9 cellular contexts compared by ENCODE assay signal in the genomic region with DNA sequence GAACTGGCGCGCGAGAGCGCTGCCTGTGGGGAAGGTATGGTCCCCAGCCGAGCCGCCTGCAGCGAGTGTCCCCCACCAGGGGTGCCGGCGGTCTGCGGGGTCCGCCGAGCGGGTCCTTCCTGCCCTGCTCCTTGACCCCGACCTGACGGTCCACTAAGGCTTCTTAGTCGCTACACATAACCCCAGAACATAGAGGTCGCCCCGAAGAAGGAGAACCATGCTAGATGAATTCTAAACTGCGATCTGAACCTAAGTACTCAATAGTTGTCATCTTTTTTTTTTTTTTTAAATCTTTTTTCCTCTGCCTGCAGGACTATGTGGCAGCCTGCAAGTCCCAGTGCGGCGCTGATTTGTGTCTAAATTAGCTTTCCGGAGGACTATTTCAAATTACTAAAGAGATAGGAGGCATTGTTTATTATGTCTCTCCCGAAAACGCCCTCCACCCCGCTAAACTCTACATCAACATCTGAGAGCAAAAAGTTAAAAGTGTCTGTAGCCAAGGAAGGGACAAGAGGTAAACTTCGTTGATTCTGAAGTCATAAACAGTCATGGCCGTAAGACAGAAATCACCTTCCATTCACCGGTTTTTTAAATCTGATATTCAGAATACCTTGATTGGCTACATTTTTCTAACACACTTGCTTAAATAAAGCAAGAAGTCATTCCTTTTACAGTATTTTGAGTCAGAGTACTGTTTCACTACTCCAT. TPM values are rescaled to one million over a fixed set of nuclear protein-coding genes. Genes with fewer than 3 reads are reported as not detected.
A peak's percentile ranks its signal among the peaks of the same experiment; 100 is the strongest.
DNase-seq lines count a peak whose midpoint lies in the region; ATAC-seq lines count a peak whose summit lies in the region.
"Had no signal": no experiment of that assay in that cellular context is flagged by ENCODE, and none has a peak within 500 bp of the region (broad histone marks: within the 10 kb centered on the region; RNA-seq: fewer than 3 reads in every experiment).

No MANE protein-coding gene starts in this region.

- peak overlapping the region; percentile 97 for H3K4me3 ChIP-seq in CD8-positive, alpha-beta memory T cell (ENCODE audit: low read length)
- peak overlapping the region; percentile 98 for H3K4me3 ChIP-seq in iPS-18a (ENCODE audit: low read length)

- H3K36me3 ChIP-seq in CD8-positive, alpha-beta memory T cell (ENCODE audit: insufficient read depth, low read length): no peaks in the 10 kb centered on the region
- no peaks in the 10 kb centered on the region for H3K36me3 ChIP-seq in iPS-18a (ENCODE audit: control insufficient read depth, low read depth, low read length)

- H3K9me3 Mint-ChIP-seq in CD8-positive, alpha-beta memory T cell: no peaks in the 10 kb centered on the region
- H3K9me3 Mint-ChIP-seq in activated naive CD8-positive, alpha-beta T cell (ENCODE audit: low read depth): no peaks in the 10 kb centered on the region

- H3K36me3 Mint-ChIP-seq in CD8-positive, alpha-beta memory T cell: peaks cover 0 to 7% (median 0%) of the 10 kb centered on the region in 3 donors
- H3K36me3 Mint-ChIP-seq in activated naive CD8-positive, alpha-beta T cell: no peaks in the 10 kb centered on the region

- POLR2A ChIA-PET in CD8-positive, alpha-beta memory T cell (lab: Charles Lee): interaction anchor here (0.6 to 1.8 kb wide), 6 partner anchors 72 to 516 kb away, joined by 3 to 15 read pairs (median 4); a partner anchor contains a TSS

- no peaks in the 10 kb centered on the region for H3K27me3 ChIP-seq in CD8-positive, alpha-beta memory T cell (ENCODE audit: insufficient read depth, low read length, poor library complexity, severe bottlenecking)
- H3K27me3 ChIP-seq in iPS-18a (ENCODE audit: control insufficient read depth, insufficient read depth, low read length): no peaks in the 10 kb centered on the region

- H3K27ac ChIP-seq in CD8-positive, alpha-beta memory T cell (ENCODE audit: low read depth, low read length): peak overlapping the region; percentile 100
- peak overlapping the region; percentile 86 for H3K27ac ChIP-seq in iPS-18a (ENCODE audit: low read length)

- H3K4me1 ChIP-seq in CD8-positive, alpha-beta memory T cell (ENCODE audit: insufficient read depth, low read length): peaks cover 12% of the 10 kb centered on the region
- no peaks in the 10 kb centered on the region for H3K4me1 ChIP-seq in iPS-18a (ENCODE audit: control insufficient read depth, low read depth, low read length)

- H3K9me3 ChIP-seq in CD8-positive, alpha-beta memory T cell (ENCODE audit: low read length): no peaks in the 10 kb centered on the region
- no peaks in the 10 kb centered on the region for H3K9me3 ChIP-seq in iPS-18a (ENCODE audit: control insufficient read depth, low read depth, low read length)

- CTCF ChIA-PET in CD8-positive, alpha-beta memory T cell (lab: Charles Lee): interaction anchor here (1.2 to 6.3 kb wide), 4 partner anchors 72 to 287 kb away, joined by 4 to 54 read pairs (median 6); a partner anchor contains a TSS

- H3K27ac Mint-ChIP-seq in CD8-positive, alpha-beta memory T cell: peak overlapping the region; percentile 99 to 100 (median 100)
- H3K27ac Mint-ChIP-seq in activated naive CD8-positive, alpha-beta T cell: peak overlapping the region; percentile 99

- H3K9ac ChIP-seq in iPS-18a (ENCODE audit: low read length): peak overlapping the region; percentile 88

- H3K27me3 Mint-ChIP-seq in CD8-positive, alpha-beta memory T cell: no peaks in the 10 kb centered on the region
- H3K27me3 Mint-ChIP-seq in activated naive CD8-positive, alpha-beta T cell: no peaks in the 10 kb centered on the region

- peaks cover 10 to 15% (median 14%) of the 10 kb centered on the region in 3 donors for H3K4me1 Mint-ChIP-seq in CD8-positive, alpha-beta memory T cell
- peaks cover 6% of the 10 kb centered on the region for H3K4me1 Mint-ChIP-seq in activated naive CD8-positive, alpha-beta T cell (ENCODE audit: low read depth)

- DNase-seq in CD8-positive, alpha-beta memory T cell: no peak
- DNase-seq in HuH-7 (ENCODE audit: low spot score) (peak; percentile 19), smooth muscle cell of the brain vasculature (ENCODE audit: low read depth, low spot score) (peak; percentile 2), amniotic stem cell (lab: John Stamatoyannopoulos, UW) (no peak)
- no peak for DNase-seq in activated CD4-positive, CD25-positive, alpha-beta regulatory T cell (lab: John Stamatoyannopoulos, UW)

- ATAC-seq in GM19455 (IDR thresholded peaks at IDR 0.05; ENCODE audit: unreplicated experiment): peak; percentile 32

- peak overlapping the region; percentile 94 to 100 (median 96) for H3K4me3 Mint-ChIP-seq in CD8-positive, alpha-beta memory T cell
- H3K4me3 Mint-ChIP-seq in activated naive CD8-positive, alpha-beta T cell: peak overlapping the region; percentile 98

RNA-seq across cellular contexts. Expression of a gene that starts 0.5 kb away (rescaled TPM):
- total RNA-seq in CD8-positive, alpha-beta memory T cell: under 1 TPM in 1 of 2 experiments, not detected in 1; 0.58 TPM
- polyA plus RNA-seq in CD8-positive, alpha-beta memory T cell: not detected
- total RNA-seq: T-helper 2 cell treated with Interferon-gamma antibody and Interleukin-4, amounts not matched to agents 100 ng/mL and 5 ng/mL, for 36 hours had no signal

Comparison
In these comparisons a context has a peak if more than half of its experiments do, and no peak if none do; other contexts are left out.
1. DNase-seq: peak in HuH-7 (single experiment) and smooth muscle cell of the brain vasculature (single experiment); none in CD8-positive, alpha-beta memory T cell (0 of 5), amniotic stem cell (single experiment) and activated CD4-positive, CD25-positive, alpha-beta regulatory T cell (0 of 4).